7 cellular contexts compared by ENCODE assay signal in the genomic region with DNA sequence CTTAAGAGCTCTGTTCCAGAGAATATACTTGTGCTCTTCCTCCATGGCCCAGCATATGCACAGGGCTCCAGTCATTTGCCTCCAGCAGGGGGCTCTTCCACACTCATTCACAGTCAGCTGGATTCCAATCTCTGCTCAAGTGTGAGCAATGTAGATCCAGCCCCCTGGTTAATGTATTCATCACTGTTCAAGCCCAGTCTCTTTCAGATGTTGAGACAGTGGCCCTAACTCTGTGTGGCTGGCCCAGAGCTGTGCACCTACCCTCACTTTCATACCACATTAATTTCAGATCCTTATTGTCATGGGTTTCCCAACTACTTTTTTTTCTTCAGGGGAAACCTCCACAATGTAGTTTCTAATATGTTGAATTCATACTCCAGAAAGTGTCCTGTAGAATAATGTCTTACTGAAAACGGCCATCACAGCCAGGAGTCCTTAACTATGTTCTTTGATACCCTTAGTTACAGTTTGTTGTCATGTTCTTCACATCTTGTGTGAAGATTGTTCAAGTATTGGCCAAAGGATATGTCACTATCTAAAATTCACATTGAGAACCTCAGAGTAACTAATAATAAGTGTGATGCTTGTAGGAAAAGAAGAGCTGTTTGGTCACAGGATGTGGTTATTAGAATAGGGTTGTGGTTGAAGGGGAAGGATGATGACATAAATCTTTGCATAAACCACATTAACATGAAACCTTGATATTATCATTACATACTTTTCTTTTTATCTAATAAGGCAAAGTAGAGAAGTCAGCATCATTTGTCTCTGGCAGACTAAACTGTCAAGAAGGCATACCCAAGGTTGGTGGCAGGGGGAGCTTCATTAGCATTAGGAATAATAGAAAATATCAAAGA. TPM values are rescaled to one million over a fixed set of nuclear protein-coding genes. Genes with fewer than 3 reads are reported as not detected.
DNase-seq lines count a peak whose midpoint lies in the region; ATAC-seq and TF ChIP-seq lines count a peak whose summit lies in the region.

No MANE protein-coding gene starts in this region.

- H3K27me3 ChIP-seq in H7 (ENCODE audit: control insufficient read depth, insufficient read depth, low read length) (no peaks in the 10 kb centered on the region), MG63 (no peaks in the 10 kb centered on the region)

- H3K36me3 ChIP-seq in H7 (replicated peaks; ENCODE audit: control insufficient read depth, insufficient read depth, low read length): no peaks in the 10 kb centered on the region
- no peaks in the 10 kb centered on the region for H3K36me3 ChIP-seq in MG63

- peak; percentile 69 for ATAC-seq in GM18502 (IDR thresholded peaks at IDR 0.05; ENCODE audit: poor library complexity, unreplicated experiment)

- peak; percentile 7 for DNase-seq in H7
- peak; percentile 3 for DNase-seq in LNCaP clone FGC (ENCODE audit: low read depth)
- DNase-seq in activated CD4-positive, alpha-beta T cell treated with anti-CD3 and anti-CD28 coated beads, Interleukin-2, amount 50 U/mL, for 4 hours: peak; percentile 36
- peak; percentile 26 for DNase-seq in fibroblast of peridontal ligament (ENCODE audit: extremely low read depth)
- DNase-seq in pulmonary artery endothelial cell (ENCODE audit: low read depth, low spot score): peak; percentile 8
- DNase-seq in MG63: no peak

- H3K4me3 ChIP-seq in H7 (ENCODE audit: insufficient read depth, low read depth, low read length) (no peak overlapping the region), LNCaP clone FGC (ENCODE audit: low read depth, low read length) (no peak overlapping the region), MG63 (no peak overlapping the region)

- TF ChIP-seq CTCF in LNCaP clone FGC (IDR thresholded peaks at IDR 0.05; ENCODE audit: control insufficient read depth, extremely low read depth, insufficient read depth): peak; percentile 42

- no peaks in the 10 kb centered on the region for H3K9me3 ChIP-seq in MG63

RNA-seq across cellular contexts. Expression of gene HLA-DQA1, which starts 14.4 kb away (rescaled TPM):
- not detected in 2 replicates for total RNA-seq in H7 (2014; rRNA removed; shearing (Covaris generic))
- total RNA-seq in pulmonary artery endothelial cell: not detected in 2 replicates
- not detected in 2 replicates for total RNA-seq in MG63 (2014; rRNA removed; shearing (Covaris generic); ENCODE audit: low replicate concordance)

RNA-seq across cellular contexts. Expression of gene HLA-DRB1, which starts 33.1 kb away (rescaled TPM):
- total RNA-seq in H7 (2014; rRNA removed; shearing (Covaris generic)): 0.48 TPM in 1 of 2 replicates, not detected in the other
- total RNA-seq in pulmonary artery endothelial cell: not detected in 2 replicates
- total RNA-seq in MG63 (2014; rRNA removed; shearing (Covaris generic); ENCODE audit: low replicate concordance): not detected in 2 replicates

RNA-seq across cellular contexts. Expression of gene HLA-DQB1, which starts 43.7 kb away (rescaled TPM):
- total RNA-seq in H7 (2014; rRNA removed; shearing (Covaris generic)): under 0.01 TPM in 1 of 2 replicates, not detected in the other
- total RNA-seq in pulmonary artery endothelial cell: not detected in 2 replicates
- total RNA-seq in MG63 (2014; rRNA removed; shearing (Covaris generic); ENCODE audit: low replicate concordance): not detected in 2 replicates
